Comparison of ENCODE assay signal across 9 cellular contexts in the genomic region with DNA sequence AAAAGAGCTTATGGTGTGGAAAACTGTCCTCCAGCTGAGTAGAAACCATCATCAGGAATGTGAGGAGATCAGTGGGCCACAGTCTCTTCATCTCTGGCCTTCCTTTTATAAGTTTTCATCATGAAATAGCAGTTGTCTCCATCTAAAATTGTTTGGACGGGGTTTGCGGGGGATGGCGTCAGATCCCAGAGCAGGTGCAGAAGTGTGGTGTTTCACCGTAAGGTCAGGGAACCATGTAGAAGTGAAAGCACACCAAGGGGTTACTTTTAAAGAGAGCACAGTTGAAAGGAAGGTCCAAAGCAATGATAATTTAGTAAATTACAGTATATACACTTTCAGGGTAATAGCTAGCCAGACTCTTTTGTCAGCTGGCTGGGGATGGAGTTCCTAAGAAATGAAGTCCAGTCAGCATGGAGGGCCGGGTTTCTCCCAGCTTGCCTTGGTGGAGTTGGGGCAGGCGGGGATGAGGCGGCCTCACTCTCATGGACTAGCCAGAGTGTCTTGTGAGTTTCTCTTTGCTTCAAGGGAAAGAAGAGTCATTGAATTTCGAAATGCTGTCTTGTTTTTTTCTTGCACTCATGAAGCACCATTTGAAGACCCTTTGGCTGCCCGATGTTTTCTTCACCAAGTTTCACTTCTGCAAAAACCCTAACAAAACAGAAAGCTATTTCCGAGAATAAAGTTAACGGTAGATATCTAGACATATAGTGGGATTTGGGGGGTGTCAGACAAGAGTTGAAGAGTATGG.
DNase-seq lines count a peak whose midpoint lies in the region; ATAC-seq and TF ChIP-seq lines count a peak whose summit lies in the region.
"Had no signal": no experiment of that assay in that cellular context is flagged by ENCODE, and none has a peak within 500 bp of the region (broad histone marks: within the 10 kb centered on the region; RNA-seq: fewer than 3 reads in every experiment).

No MANE protein-coding gene starts in this region.

- TF ChIP-seq CTCF in GM10266 (IDR thresholded peaks at IDR 0.05; ENCODE audit: control insufficient read depth, insufficient read depth, low read depth, missing control alignments) = no peak
- no peak for TF ChIP-seq CTCF in left ventricle myocardium inferior (IDR thresholded peaks at IDR 0.05; ENCODE audit: borderline replicate concordance)
- no peak for TF ChIP-seq CTCF in psoas muscle (IDR thresholded peaks at IDR 0.05)

- DNase-seq in GM10266 (ENCODE audit: extremely low spot score) = peak; percentile 39
- DNase-seq in left ventricle myocardium inferior = peak; percentile 26
- no peak for DNase-seq in DMS53 (lab: John Stamatoyannopoulos, UW)
- no peak for DNase-seq in NCI-H2171 treated with DMSO at 0.1 percent for 48 hours (lab: John Stamatoyannopoulos, UW)
- DNase-seq in psoas muscle = no peak
- no peak for DNase-seq in stimulated activated CD4-positive, alpha-beta T cell treated with anti-CD3 and anti-CD28 coated beads, Interleukin-1b, Interleukin-23, amount 100 ng/mL, for 48 hours

- no peaks in the 10 kb centered on the region for H3K27me3 ChIP-seq in left ventricle myocardium inferior (ENCODE audit: low read depth)
- H3K27me3 ChIP-seq in psoas muscle (ENCODE audit: insufficient read depth in 3 of 3, low read length in 2 of 3) = no peaks in the 10 kb centered on the region
- H3K27me3 ChIP-seq: SJSA1 had no signal

- H3K27ac ChIP-seq in left ventricle myocardium inferior (replicated peaks) (no peak overlapping the region), psoas muscle (no peak overlapping the region)

- H3K4me1 ChIP-seq in left ventricle myocardium inferior (peaks cover 38% of the 10 kb centered on the region), psoas muscle (peaks cover 5% of the 10 kb centered on the region)

- H3K36me3 ChIP-seq in left ventricle myocardium inferior (peaks cover 13% of the 10 kb centered on the region), psoas muscle (ENCODE audit: insufficient read depth in 1 of 2, low read depth in 1 of 2) (no peaks in the 10 kb centered on the region)

- ATAC-seq in GM19467 (IDR thresholded peaks at IDR 0.05; ENCODE audit: unreplicated experiment) (peak; percentile 61), HG03439 (IDR thresholded peaks at IDR 0.05; ENCODE audit: unreplicated experiment) (peak; percentile 59), psoas muscle (no peak)

- WGBS in psoas muscle, 3 donors = 85 to 96% (median 89%) methylated on average over 11 of the region's 11 CpGs

- no peaks in the 10 kb centered on the region for H3K9me3 ChIP-seq in left ventricle myocardium inferior (replicated peaks)
- H3K9me3 ChIP-seq in psoas muscle = no peaks in the 10 kb centered on the region
- H3K9me3 ChIP-seq: SJSA1 had no signal

- H3K4me3 ChIP-seq in left ventricle myocardium inferior = no peak overlapping the region
- no peak overlapping the region for H3K4me3 ChIP-seq in psoas muscle
- H3K4me3 ChIP-seq: SJSA1 had no signal

- intact Hi-C loops in left ventricle myocardium inferior (cut with micrococcal nuclease) (loop anchor here (10.0 kb wide), 1 partner anchor 95 kb away; no protein-coding TSS in a partner anchor), psoas muscle (cut with DNase I) (no loop called here)

Comparison
In these comparisons a context has a peak if more than half of its experiments do, and no peak if none do; other contexts are left out.
1. DNase-seq: peak in GM10266 (single experiment) and left ventricle myocardium inferior (single experiment); none in DMS53 (single experiment), NCI-H2171 treated with DMSO at 0.1 percent for 48 hours (single experiment), psoas muscle (0 of 2) and stimulated activated CD4-positive, alpha-beta T cell treated with anti-CD3 and anti-CD28 coated beads, Interleukin-1b, Interleukin-23, amount 100 ng/mL, for 48 hours (single experiment).
2. ATAC-seq: peak in GM19467 (single experiment) and HG03439 (single experiment); none in psoas muscle (0 of 4).